Comparison of ENCODE assay signal across 27 cellular contexts in genomic region chr14:55754871-55755270, GRCh38.
"Had no signal": no experiment of that assay in that cellular context is flagged by ENCODE, and none has a peak within 500 bp of the region (broad histone marks: within the 10 kb centered on the region; RNA-seq: fewer than 3 reads in every experiment).

No MANE protein-coding gene starts in this region.

- H3K9me3 ChIP-seq: ascending aorta had no signal

- H3K27me3 ChIP-seq: ascending aorta, cardiac muscle cell had no signal

- DNase-seq: activated B cell treated with CpG ODN at 0.5 μM for 24 hours; activated CD4-positive, alpha-beta memory T cell treated with anti-CD3 and anti-CD28 coated beads for 36 hours; activated CD4-positive, alpha-beta T cell treated with anti-CD3 and anti-CD28 coated beads for 4 hours; activated CD4-positive, alpha-beta T cell treated with anti-CD3 and anti-CD28 coated beads, Interleukin-2, amount 10 ng/mL, durations not matched to agents 24 days and 14 days; activated CD4-positive, alpha-beta T cell treated with anti-CD3 and anti-CD28 coated beads, Interleukin-2, amount 50 U/mL, for 1 hour; activated CD4-positive, alpha-beta T cell treated with anti-CD3 and anti-CD28 coated beads, Interleukin-2, amount 50 U/mL, for 4 hours; activated CD4-positive, CD25-positive, alpha-beta regulatory T cell treated with anti-CD3 and anti-CD28 coated beads, Interleukin-2, amount 50 U/mL, for 72 hours; activated CD8-positive, alpha-beta memory T cell treated with anti-CD3 and anti-CD28 coated beads, Interleukin-2, amount 50 U/mL, for 4 hours; activated CD8-positive, alpha-beta T cell treated with anti-CD3 and anti-CD28 coated beads for 36 hours; activated gamma-delta T cell; activated naive CD4-positive, alpha-beta T cell treated with anti-CD3 and anti-CD28 coated beads, Interleukin-2, amount 10 ng/mL, durations not matched to agents 7 days and 5 days; activated naive CD4-positive, alpha-beta T cell treated with Interleukin-2 at 50 U/mL for 16 hours; activated naive CD8-positive, alpha-beta T cell treated with anti-CD3 and anti-CD28 coated beads, Interleukin-2, amount 10 ng/mL, durations not matched to agents 7 days and 5 days; activated naive CD8-positive, alpha-beta T cell treated with anti-CD3 and anti-CD28 coated beads, Interleukin-2, amount 50 U/mL, for 24 hours; activated T-cell treated with anti-CD3 and anti-CD28 coated beads for 4 hours; activated T-cell treated with anti-CD3 and anti-CD28 coated beads, Interleukin-2, amount 50 U/mL, for 1 hour; activated T-cell treated with anti-CD3 and anti-CD28 coated beads, Interleukin-2, amount 50 U/mL, for 4 hours; activated T-cell treated with anti-CD3 and anti-CD28 coated beads, Interleukin-2, amount 50 U/mL, for 72 hours; amygdala; anterior cingulate cortex; caudate nucleus; cerebellar nuclear complex; T-helper 1 cell; T-helper 2 cell; T-helper 9 cell had no signal

- H3K4me1 ChIP-seq: ascending aorta had no signal

- H3K27ac ChIP-seq: ascending aorta, cardiac muscle cell had no signal

- H3K4me3 ChIP-seq: ascending aorta, cardiac muscle cell had no signal

- H3K36me3 ChIP-seq: ascending aorta, cardiac muscle cell had no signal
